Comparison of ENCODE assay signal across 1 cellular context in genomic region chr9:94882953-94883641, GRCh38.
TF ChIP-seq lines count a peak whose summit lies in the region.

No MANE protein-coding gene starts in this region.

TF ChIP-seq in GM12878, 131 proteins besides CTCF, POLR2A, EP300 and RAD21 (continued from another document):
- no peak for TF ChIP-seq CUX1 (IDR thresholded peaks at IDR 0.05; ENCODE audit: insufficient replicate concordance, low read depth, low read length)
- TF ChIP-seq EED (IDR thresholded peaks at IDR 0.05; ENCODE audit: low read depth) = no peak
- TF ChIP-seq PRDM15 (CRISPR knock-in tag; IDR thresholded peaks at IDR 0.05) = no peak
